27 cellular contexts compared by ENCODE assay signal in genomic region chr5:173735691-173736090, GRCh38.
"Had no signal": no experiment of that assay in that cellular context is flagged by ENCODE, and none has a peak within 500 bp of the region (broad histone marks: within the 10 kb centered on the region; RNA-seq: fewer than 3 reads in every experiment).

No MANE protein-coding gene starts in this region.

- H3K27me3 ChIP-seq: breast epithelium, heart right ventricle, left lung, pancreas, tibial nerve had no signal

- H3K9me3 ChIP-seq: breast epithelium, esophagus muscularis mucosa, heart right ventricle, left lung, mucosa of descending colon, pancreas, psoas muscle, tibial nerve had no signal

- H3K4me2 ChIP-seq: smooth muscle cell had no signal

- H3K4me3 ChIP-seq: breast epithelium, esophagus muscularis mucosa, heart right ventricle, left lung, lung, mucosa of descending colon, pancreas, psoas muscle, smooth muscle cell, tibial nerve had no signal

- H3K4me1 ChIP-seq: breast epithelium, esophagus muscularis mucosa, heart right ventricle, left lung, pancreas, psoas muscle, tibial nerve had no signal

- H3K36me3 ChIP-seq: breast epithelium, esophagus muscularis mucosa, heart right ventricle, left lung, pancreas, tibial nerve had no signal

- FAIRE-seq: pancreas had no signal

- ATAC-seq: activated CD4-positive, alpha-beta T cell treated with anti-CD3 and anti-CD28 coated beads for 36 hours; activated CD8-positive, alpha-beta memory T cell treated with anti-CD3 and anti-CD28 coated beads, Interleukin-2, amount 10 ng/mL, durations not matched to agents 7 days and 5 days; activated CD8-positive, alpha-beta T cell treated with anti-CD3 and anti-CD28 coated beads, Interleukin-2, amount 10 ng/mL, durations not matched to agents 7 days and 5 days; activated naive CD8-positive, alpha-beta T cell treated with anti-CD3 and anti-CD28 coated beads, Interleukin-2, amount 50 U/mL, for 24 hours; heart right ventricle; left lung; pancreas had no signal

- DNase-seq: activated CD4-positive, alpha-beta T cell treated with anti-CD3 and anti-CD28 coated beads for 36 hours; activated CD4-positive, CD25-positive, alpha-beta regulatory T cell; activated CD8-positive, alpha-beta memory T cell treated with anti-CD3 and anti-CD28 coated beads, Interleukin-2, amount 10 ng/mL, durations not matched to agents 7 days and 5 days; activated CD8-positive, alpha-beta T cell treated with anti-CD3 and anti-CD28 coated beads, Interleukin-2, amount 10 ng/mL, durations not matched to agents 7 days and 5 days; activated naive CD8-positive, alpha-beta T cell treated with anti-CD3 and anti-CD28 coated beads, Interleukin-2, amount 50 U/mL, for 24 hours; activated T-cell treated with anti-CD3 and anti-CD28 coated beads, Interleukin-2, amount 50 U/mL, for 48 hours; amygdala; central memory CD4-positive, alpha-beta T cell; dermis blood vessel endothelial cell; effector CD4-positive, alpha-beta T cell; foreskin melanocyte; heart right ventricle; kidney glomerular epithelial cell; left lung; mesendoderm; nucleus accumbens; pancreas; psoas muscle; stimulated activated CD4-positive, alpha-beta T cell treated with anti-CD3 and anti-CD28 coated beads, Interleukin-15, amount 100 ng/mL, for 24 hours; stimulated activated CD4-positive, alpha-beta T cell treated with anti-CD3 and anti-CD28 coated beads, Interleukin-2, amount 100 ng/mL, for 24 hours; stimulated activated naive CD4-positive, alpha-beta T cell had no signal

- H3K27ac ChIP-seq: breast epithelium, esophagus muscularis mucosa, heart right ventricle, left lung, pancreas, psoas muscle, tibial nerve had no signal
